ENCODE assay signal across 8 cellular contexts in the genomic region with DNA sequence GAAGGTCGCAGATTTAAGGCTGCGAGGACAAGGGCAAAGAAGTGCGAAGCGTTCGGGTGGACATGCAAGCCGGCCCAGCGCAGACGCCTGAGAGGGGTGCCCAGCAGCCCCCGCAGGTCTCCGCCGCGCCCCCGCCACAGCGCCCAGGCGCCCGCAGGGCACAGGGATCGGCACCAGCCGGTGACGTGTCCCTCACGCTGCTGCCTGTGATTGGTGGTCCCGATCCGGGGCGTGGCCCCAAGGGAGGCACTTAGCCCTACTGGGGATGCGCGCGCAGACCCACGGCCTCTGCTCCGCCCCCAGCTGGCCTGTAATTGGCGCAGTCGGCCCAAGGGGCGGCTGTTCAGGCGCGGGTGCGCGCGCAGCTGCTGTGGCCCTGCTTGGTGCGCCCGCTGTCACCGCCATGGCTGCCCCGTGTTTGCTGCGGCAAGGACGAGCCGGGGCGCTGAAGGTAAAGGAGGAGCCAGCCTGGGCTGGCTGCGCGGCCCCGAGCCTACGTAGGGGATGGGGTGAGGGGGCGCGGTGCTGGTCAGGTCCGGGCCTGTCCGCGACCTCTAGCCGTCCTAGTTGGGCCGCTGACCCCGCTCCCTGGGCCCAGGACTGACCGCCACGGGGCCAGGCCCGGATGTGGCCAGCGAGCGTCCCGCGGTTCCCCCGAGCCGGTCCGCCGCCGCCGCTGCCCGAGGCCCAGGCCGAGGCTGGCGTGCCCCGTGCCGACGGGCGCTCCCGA. TPM values are rescaled to one million over a fixed set of nuclear protein-coding genes. Genes with fewer than 3 reads are reported as not detected.
DNase-seq lines count a peak whose midpoint lies in the region; ATAC-seq and TF ChIP-seq lines count a peak whose summit lies in the region.

A gene (plus strand): TSS at position 379 of the 730 bp plus-strand sequence. CDS start 25 bp downstream, at position 404.

- DNase-seq in NCI-H187 treated with DMSO at 0.1 percent for 48 hours (lab: John Stamatoyannopoulos, UW) (peak; percentile 93), anterior cingulate cortex (lab: John Stamatoyannopoulos, UW) (peak; percentile 91 to 100 (median 99)), right atrium auricular region (ENCODE audit: low spot score) (peak; percentile 100), pulmonary artery endothelial cell (ENCODE audit: low read depth, low spot score) (peak; percentile 89), uterus (peak; percentile 99 to 100)

- peak within 1 kb of the TSS; percentile 65 to 92 for H3K4me3 ChIP-seq in right atrium auricular region
- peak within 1 kb of the TSS; percentile 58 to 69 for H3K4me3 ChIP-seq in uterus

- peak in 1 of 2 donors; percentile 25 for TF ChIP-seq CTCF in right atrium auricular region (IDR thresholded peaks at IDR 0.05)
- peak in 1 of 4 experiments; percentile 11 for TF ChIP-seq CTCF in uterus (IDR thresholded peaks at IDR 0.05)

- H3K27ac ChIP-seq in right atrium auricular region (peak within 1 kb of the TSS; percentile 93 to 97), uterus (peak within 1 kb of the TSS; percentile 89 to 92)

- H3K27me3 ChIP-seq in right atrium auricular region (no peaks in the 10 kb centered on the region), uterus (no peaks in the 10 kb centered on the region)

- TF ChIP-seq POLR2A in uterus (IDR thresholded peaks at IDR 0.05), result peak; percentile 92 to 97

- intact Hi-C loops in T-helper 2 cell treated with Interferon-gamma antibody and Interleukin-4, amounts not matched to agents 100 ng/mL and 5 ng/mL, for 36 hours (cut with micrococcal nuclease), result loop anchor here (1.0 kb wide), 2 partner anchors 14 to 81 kb away; a partner anchor contains a TSS
- intact Hi-C loops in uterus (cut with DNase I; ENCODE audit: low total_unique reads), result loop anchor here (10.0 kb wide), 1 partner anchor 82 kb away; a partner anchor contains a TSS

- peaks cover 16% of the 10 kb centered on the region for H3K36me3 ChIP-seq in right atrium auricular region
- no peaks in the 10 kb centered on the region for H3K36me3 ChIP-seq in uterus

- ATAC-seq in GM18499 (IDR thresholded peaks at IDR 0.05; ENCODE audit: insufficient read depth, unreplicated experiment) (peak; percentile 51), HG02943 (IDR thresholded peaks at IDR 0.05; ENCODE audit: low read depth, unreplicated experiment) (peak; percentile 91)

- H3K4me1 ChIP-seq in right atrium auricular region, result peaks cover 0 to 15% of the 10 kb centered on the region in 2 donors
- no peaks in the 10 kb centered on the region for H3K4me1 ChIP-seq in uterus

- H3K9me3 ChIP-seq in right atrium auricular region, result no peaks in the 10 kb centered on the region
- H3K9me3 ChIP-seq in uterus, result no peaks in the 10 kb centered on the region

RNA-seq across cellular contexts. Expression of the gene that starts here (rescaled TPM):
- 29.2 and 32.0 TPM in 2 replicates for total RNA-seq in T-helper 2 cell treated with Interferon-gamma antibody and Interleukin-4, amounts not matched to agents 100 ng/mL and 5 ng/mL, for 36 hours
- total RNA-seq in right atrium auricular region, result 10 to 100 TPM; 28.8 to 37.4 TPM
- 43.7 and 49.1 TPM in 2 replicates for total RNA-seq in pulmonary artery endothelial cell
- 10 to 100 TPM; 41.5 to 55.9 (median 45.7) TPM for total RNA-seq in uterus

Comparison
In these comparisons a context has a peak if more than half of its experiments do, and no peak if none do; other contexts are left out.
1. Peak in every context shown above with its lines: DNase-seq, ATAC-seq, H3K4me3 ChIP-seq and H3K27ac ChIP-seq.